ENCODE assay signal across 1 cellular context in the genomic region with DNA sequence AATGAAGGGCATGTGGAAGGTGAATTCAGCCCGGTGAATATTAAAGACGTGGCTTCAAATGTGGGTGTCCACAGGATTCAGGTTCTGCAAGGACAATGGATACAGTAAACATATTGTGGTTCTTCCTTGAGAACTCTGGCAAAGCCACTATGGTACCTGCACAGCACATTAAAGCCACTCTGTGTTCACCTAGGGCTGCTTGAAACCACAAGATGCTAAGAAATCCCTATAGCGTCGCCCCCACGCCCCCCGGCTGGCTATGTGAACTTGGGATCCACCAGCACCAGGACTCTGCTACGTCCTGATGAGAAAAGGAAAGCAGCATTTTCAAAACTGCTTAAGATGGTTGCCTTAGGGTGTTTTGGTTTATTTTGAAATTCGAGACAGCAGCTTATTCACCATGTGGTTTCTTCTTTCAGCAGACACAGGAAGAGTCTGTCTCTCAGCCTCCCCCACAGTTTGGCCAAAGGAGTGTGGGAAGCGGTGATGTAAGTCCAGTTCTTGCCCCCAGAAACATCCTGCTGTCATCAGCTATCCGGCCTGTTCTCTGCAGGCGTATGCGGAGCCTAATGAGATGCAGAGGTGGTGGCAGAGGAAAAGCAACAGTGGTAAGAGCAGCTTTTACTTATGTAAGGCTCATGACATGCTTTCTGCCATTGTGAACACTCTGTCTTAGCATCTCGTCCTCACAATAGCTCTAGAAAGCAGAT.
TF ChIP-seq lines count a peak whose summit lies in the region.

No MANE protein-coding gene starts in this region.

TF ChIP-seq in K562, 482 proteins besides CTCF, POLR2A, EP300 and RAD21 (continued from another document):
- TF ChIP-seq, protein P1, sequence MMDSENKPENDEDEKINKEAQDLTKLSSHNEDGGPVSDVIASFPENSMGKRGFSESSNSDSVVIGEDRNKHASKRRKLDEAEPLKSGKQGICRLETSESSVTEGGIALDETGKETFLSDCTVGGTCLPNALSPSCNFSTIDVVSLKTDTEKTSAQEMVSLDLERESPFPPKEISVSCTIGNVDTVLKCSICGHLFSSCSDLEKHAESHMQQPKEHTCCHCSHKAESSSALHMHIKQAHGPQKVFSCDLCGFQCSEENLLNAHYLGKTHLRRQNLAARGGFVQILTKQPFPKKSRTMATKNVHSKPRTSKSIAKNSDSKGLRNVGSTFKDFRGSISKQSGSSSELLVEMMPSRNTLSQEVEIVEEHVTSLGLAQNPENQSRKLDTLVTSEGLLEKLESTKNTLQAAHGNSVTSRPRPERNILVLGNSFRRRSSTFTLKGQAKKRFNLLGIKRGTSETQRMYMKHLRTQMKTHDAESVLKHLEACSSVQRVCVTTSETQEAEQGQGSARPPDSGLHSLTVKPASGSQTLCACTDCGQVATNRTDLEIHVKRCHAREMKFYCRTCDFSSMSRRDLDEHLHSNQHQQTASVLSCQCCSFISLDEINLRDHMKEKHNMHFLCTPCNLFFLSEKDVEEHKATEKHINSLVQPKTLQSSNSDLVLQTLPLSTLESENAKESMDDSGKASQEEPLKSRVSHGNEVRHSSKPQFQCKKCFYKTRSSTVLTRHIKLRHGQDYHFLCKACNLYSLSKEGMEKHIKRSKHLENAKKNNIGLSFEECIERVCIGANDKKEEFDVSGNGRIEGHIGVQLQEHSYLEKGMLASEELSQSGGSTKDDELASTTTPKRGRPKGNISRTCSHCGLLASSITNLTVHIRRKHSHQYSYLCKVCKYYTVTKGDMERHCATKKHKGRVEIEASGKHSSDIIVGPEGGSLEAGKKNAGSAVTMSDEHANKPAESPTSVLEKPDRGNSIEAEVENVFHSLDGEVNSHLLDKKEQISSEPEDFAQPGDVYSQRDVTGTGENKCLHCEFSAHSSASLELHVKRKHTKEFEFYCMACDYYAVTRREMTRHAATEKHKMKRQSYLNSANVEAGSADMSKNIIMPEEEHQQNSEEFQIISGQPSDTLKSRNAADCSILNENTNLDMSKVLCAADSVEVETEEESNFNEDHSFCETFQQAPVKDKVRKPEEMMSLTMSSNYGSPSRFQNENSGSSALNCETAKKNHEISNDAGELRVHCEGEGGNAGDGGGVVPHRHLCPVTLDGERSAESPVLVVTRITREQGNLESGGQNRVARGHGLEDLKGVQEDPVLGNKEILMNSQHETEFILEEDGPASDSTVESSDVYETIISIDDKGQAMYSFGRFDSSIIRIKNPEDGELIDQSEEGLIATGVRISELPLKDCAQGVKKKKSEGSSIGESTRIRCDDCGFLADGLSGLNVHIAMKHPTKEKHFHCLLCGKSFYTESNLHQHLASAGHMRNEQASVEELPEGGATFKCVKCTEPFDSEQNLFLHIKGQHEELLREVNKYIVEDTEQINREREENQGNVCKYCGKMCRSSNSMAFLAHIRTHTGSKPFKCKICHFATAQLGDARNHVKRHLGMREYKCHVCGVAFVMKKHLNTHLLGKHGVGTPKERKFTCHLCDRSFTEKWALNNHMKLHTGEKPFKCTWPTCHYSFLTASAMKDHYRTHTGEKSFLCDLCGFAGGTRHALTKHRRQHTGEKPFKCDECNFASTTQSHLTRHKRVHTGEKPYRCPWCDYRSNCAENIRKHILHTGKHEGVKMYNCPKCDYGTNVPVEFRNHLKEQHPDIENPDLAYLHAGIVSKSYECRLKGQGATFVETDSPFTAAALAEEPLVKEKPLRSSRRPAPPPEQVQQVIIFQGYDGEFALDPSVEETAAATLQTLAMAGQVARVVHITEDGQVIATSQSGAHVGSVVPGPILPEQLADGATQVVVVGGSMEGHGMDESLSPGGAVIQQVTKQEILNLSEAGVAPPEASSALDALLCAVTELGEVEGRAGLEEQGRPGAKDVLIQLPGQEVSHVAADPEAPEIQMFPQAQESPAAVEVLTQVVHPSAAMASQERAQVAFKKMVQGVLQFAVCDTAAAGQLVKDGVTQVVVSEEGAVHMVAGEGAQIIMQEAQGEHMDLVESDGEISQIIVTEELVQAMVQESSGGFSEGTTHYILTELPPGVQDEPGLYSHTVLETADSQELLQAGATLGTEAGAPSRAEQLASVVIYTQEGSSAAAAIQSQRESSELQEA (IDR thresholded peaks at IDR 0.05; ENCODE audit: low read depth), result no peak
- no peak for TF ChIP-seq HCFC1 (IDR thresholded peaks at IDR 0.05; ENCODE audit: low read depth, low read length)
